ENCODE assay signal across 26 cellular contexts in the genomic region with DNA sequence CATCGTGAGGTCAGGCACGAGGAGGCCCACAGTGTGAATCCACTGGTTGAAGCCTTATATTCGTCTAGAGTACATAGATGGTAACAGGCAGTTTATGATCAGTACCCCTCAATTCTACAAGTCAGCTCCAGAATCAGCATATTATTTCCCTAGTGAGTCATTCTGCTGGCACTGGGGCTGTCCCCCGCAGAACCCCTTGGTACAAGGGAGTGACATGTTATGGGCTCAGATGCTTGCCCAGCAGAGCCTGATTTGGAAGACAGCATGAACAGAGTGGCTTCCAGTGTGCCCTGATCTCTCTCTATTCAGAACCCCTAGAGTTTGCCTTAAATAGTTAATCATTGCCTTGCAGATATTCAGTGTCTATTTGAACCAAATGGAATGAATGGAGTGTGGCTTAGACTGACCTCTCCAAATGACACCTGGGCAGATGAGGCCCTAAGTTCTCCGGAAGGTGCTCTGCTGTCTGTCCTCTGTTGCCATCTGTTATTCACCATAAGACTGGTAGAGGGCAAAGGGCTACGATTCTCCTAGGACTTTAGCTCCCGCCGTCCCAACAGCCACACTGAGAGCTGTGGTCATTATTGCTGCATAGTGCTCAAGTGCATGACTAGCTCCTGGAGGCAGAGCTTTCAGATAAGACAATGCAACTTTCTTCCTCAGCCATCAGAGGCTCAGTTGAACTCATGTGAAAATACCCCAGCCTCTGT. TPM values are rescaled to one million over a fixed set of nuclear protein-coding genes. Genes with fewer than 3 reads are reported as not detected.
"Had no signal": no experiment of that assay in that cellular context is flagged by ENCODE, and none has a peak within 500 bp of the region (broad histone marks: within the 10 kb centered on the region; RNA-seq: fewer than 3 reads in every experiment).

No MANE protein-coding gene starts in this region.

- H3K9me3 ChIP-seq: left ventricle myocardium inferior, prostate gland, thyroid gland had no signal

- H3K4me1 Mint-ChIP-seq: naive thymus-derived CD8-positive, alpha-beta T cell had no signal

- H3K9me3 Mint-ChIP-seq: activated T-cell treated with anti-CD3 and anti-CD28 coated beads, Interleukin-2, amount 50 U/mL, for 4 hours; naive thymus-derived CD8-positive, alpha-beta T cell; stimulated activated naive CD8-positive, alpha-beta T cell treated with anti-CD3 and anti-CD28 coated beads, Interleukin-15, Interleukin-2, amounts not matched to agents 100 ng/mL and 50 ng/mL, for 24 hours had no signal

- ATAC-seq: activated T-cell treated with anti-CD3 and anti-CD28 coated beads, Interleukin-2, amount 50 U/mL, for 4 hours; foreskin keratinocyte; naive thymus-derived CD8-positive, alpha-beta T cell had no signal

- H3K36me3 Mint-ChIP-seq: brain; naive thymus-derived CD8-positive, alpha-beta T cell had no signal

- H3K27me3 Mint-ChIP-seq: stimulated activated naive CD8-positive, alpha-beta T cell treated with anti-CD3 and anti-CD28 coated beads, Interleukin-15, Interleukin-2, amounts not matched to agents 100 ng/mL and 50 ng/mL, for 24 hours had no signal

- H3K4me3 Mint-ChIP-seq: activated T-cell treated with anti-CD3 and anti-CD28 coated beads, Interleukin-2, amount 50 U/mL, for 4 hours; brain; naive thymus-derived CD8-positive, alpha-beta T cell; stimulated activated naive CD8-positive, alpha-beta T cell treated with anti-CD3 and anti-CD28 coated beads, Interleukin-15, Interleukin-2, amounts not matched to agents 100 ng/mL and 50 ng/mL, for 24 hours had no signal

- H3K27ac Mint-ChIP-seq: naive thymus-derived CD8-positive, alpha-beta T cell; stimulated activated naive CD8-positive, alpha-beta T cell treated with anti-CD3 and anti-CD28 coated beads, Interleukin-15, Interleukin-2, amounts not matched to agents 100 ng/mL and 50 ng/mL, for 24 hours had no signal

- H3K27me3 ChIP-seq: foreskin keratinocyte, thyroid gland had no signal

- H3K27ac ChIP-seq: foreskin keratinocyte, left ventricle myocardium inferior, prostate gland, thyroid gland had no signal

- H3K4me1 ChIP-seq: foreskin keratinocyte, left ventricle myocardium inferior, prostate gland, thyroid gland had no signal

- DNase-seq: activated effector memory CD4-positive, alpha-beta T cell treated with anti-CD3 and anti-CD28 coated beads, Interleukin-2, amount 50 U/mL, for 16 hours; activated naive CD4-positive, alpha-beta T cell treated with anti-CD3 and anti-CD28 coated beads, Interleukin-2, amount 50 U/mL, for 16 hours; activated T-cell treated with anti-CD3 and anti-CD28 coated beads, Interleukin-2, amount 50 U/mL, for 4 hours; aorta; dermis blood vessel endothelial cell; effector CD8-positive, alpha-beta T cell; erythroblast; foreskin keratinocyte; kidney glomerular epithelial cell; left ventricle myocardium inferior; stimulated activated CD4-positive, alpha-beta T cell treated with anti-CD3 and anti-CD28 coated beads, Interleukin-12 subunit alpha, Interleukin-12 subunit beta, amount 100 ng/mL, for 4 hours; stimulated activated CD4-positive, alpha-beta T cell treated with anti-CD3 and anti-CD28 coated beads, Interleukin-4, amount 100 ng/mL, for 4 hours; substantia nigra; T-helper 9 cell; thyroid gland had no signal

- H3K4me3 ChIP-seq: left ventricle myocardium inferior, prostate gland, thyroid gland had no signal

- H3K36me3 ChIP-seq: left ventricle myocardium inferior, prostate gland, thyroid gland had no signal

RNA-seq across cellular contexts. Expression of a gene that starts 41.1 kb away (rescaled TPM):
- total RNA-seq: lung microvascular endothelial cell, osteocyte had no signal

RNA-seq across cellular contexts. Expression of a gene that starts 57.0 kb away (rescaled TPM):
- total RNA-seq: aorta; cardiac septum; dermis blood vessel endothelial cell; foreskin keratinocyte; glomerular endothelial cell; left ventricle myocardium inferior; lung microvascular endothelial cell; osteocyte; prostate gland; T-helper 1 cell treated with Interleukin-12 subunit alpha and Interleukin-12 subunit beta and Interleukin-4 antibody, amounts not matched to agents 30 ng/mL and 1 ng/mL, for 36 hours; thyroid gland; ureter had no signal
- polyA plus RNA-seq: adipose tissue; aorta; foreskin keratinocyte; naive thymus-derived CD8-positive, alpha-beta T cell had no signal
